1 cellular context compared by ENCODE assay signal in genomic region chr2:159762075-159762474, GRCh38.
TF ChIP-seq lines count a peak whose summit lies in the region.

No MANE protein-coding gene starts in this region.

TF ChIP-seq in IMR-90, 13 proteins besides CTCF, POLR2A, EP300 and RAD21:
- no peak for TF ChIP-seq MXI1 (IDR thresholded peaks at IDR 0.05; ENCODE audit: borderline replicate concordance, low read depth, low read length)
- no peak for TF ChIP-seq RFX5 (IDR thresholded peaks at IDR 0.05; ENCODE audit: low read depth, low read length)
- TF ChIP-seq SMC3 (IDR thresholded peaks at IDR 0.05; ENCODE audit: low read depth, low read length), result no peak
- no peak for TF ChIP-seq NFE2L2 (IDR thresholded peaks at IDR 0.05; ENCODE audit: low read depth, low read length)
- TF ChIP-seq CHD1 (IDR thresholded peaks at IDR 0.05; ENCODE audit: low read depth, low read length), result no peak
- no peak for TF ChIP-seq BHLHE40 (IDR thresholded peaks at IDR 0.05; ENCODE audit: low read depth, low read length)
- TF ChIP-seq CEBPB (IDR thresholded peaks at IDR 0.05; ENCODE audit: low read depth, low read length), result no peak
- no peak for TF ChIP-seq FOS (IDR thresholded peaks at IDR 0.05; ENCODE audit: low read depth, low read length)
